Comparison of ENCODE assay signal across 15 cellular contexts in genomic region chr13:43005460-43006236, GRCh38. TPM values are rescaled to one million over a fixed set of nuclear protein-coding genes. Genes with fewer than 3 reads are reported as not detected.
DNase-seq lines count a peak whose midpoint lies in the region; ATAC-seq, FAIRE-seq and TF ChIP-seq lines count a peak whose summit lies in the region.
"Had no signal": no experiment of that assay in that cellular context is flagged by ENCODE, and none has a peak within 500 bp of the region (broad histone marks: within the 10 kb centered on the region; RNA-seq: fewer than 3 reads in every experiment).

No MANE protein-coding gene starts in this region.

- TF ChIP-seq EP300 in esophagus muscularis mucosa (IDR thresholded peaks at IDR 0.05) = no peak

- peak overlapping the region; percentile 48 for H3K9ac ChIP-seq in adipocyte (ENCODE audit: low read length)
- H3K9ac ChIP-seq: BLaER1 treated with 17β-estradiol and CSF1 and Interleukin-3, amounts not matched to agents 10 nM and 100 nM had no signal

- TF ChIP-seq CTCF in GM23338 (conservative IDR thresholded peaks at IDR 0.05; ENCODE audit: low read depth in 2 of 2) (no peak), esophagus muscularis mucosa (IDR thresholded peaks at IDR 0.05) (no peak), pancreas (IDR thresholded peaks at IDR 0.05) (no peak)

- DNase-seq in GM23338 (ENCODE audit: low spot score) (peak; percentile 28), adipocyte (ENCODE audit: low read depth) (peak; percentile 68), esophagus muscularis mucosa (ENCODE audit: extremely low spot score) (no peak), pancreas (no peak), GM19239 (ENCODE audit: insufficient read length, low spot score) (no peak)
- DNase-seq in stimulated activated CD4-positive, alpha-beta T cell treated with anti-CD3 and anti-CD28 coated beads, Interleukin-1b, Interleukin-23, amount 100 ng/mL, for 48 hours = no peak
- DNase-seq: DMS79 treated with DMSO at 0.1 percent for 48 hours; dorsolateral prefrontal cortex; NCI-H510A; OCI-M1; stimulated activated CD4-positive, alpha-beta T cell treated with anti-CD3 and anti-CD28 coated beads, Interleukin-4, amount 100 ng/mL, for 1 hour; T-cell had no signal

- 93% methylated on average over 3 of the region's 3 CpGs for WGBS in esophagus muscularis mucosa
- WGBS in pancreas, 2 donors = 84 to 87% methylated on average over 3 of the region's 3 CpGs

- H3K27me3 ChIP-seq in GM23338 (ENCODE audit: insufficient read depth) (no peaks in the 10 kb centered on the region), adipocyte (replicated peaks; ENCODE audit: control insufficient read depth, insufficient read depth, low read length) (no peaks in the 10 kb centered on the region), esophagus muscularis mucosa (no peaks in the 10 kb centered on the region), pancreas (no peaks in the 10 kb centered on the region)
- H3K27me3 ChIP-seq: BLaER1 treated with 17β-estradiol and CSF1 and Interleukin-3, amounts not matched to agents 10 nM and 100 nM; dorsolateral prefrontal cortex had no signal

- H3F3A ChIP-seq in GM23338 (replicated peaks; ENCODE audit: low read depth) = no peaks in the 10 kb centered on the region

- no peak overlapping the region for H3K27ac ChIP-seq in GM23338 (ENCODE audit: low read depth)
- peak overlapping the region; percentile 31 to 63 (median 61) for H3K27ac ChIP-seq in esophagus muscularis mucosa (replicated peaks in 1 of 4)
- H3K27ac ChIP-seq in pancreas = no peak overlapping the region
- H3K27ac ChIP-seq: BLaER1 treated with 17β-estradiol and CSF1 and Interleukin-3, amounts not matched to agents 10 nM and 100 nM had no signal

- no peaks in the 10 kb centered on the region for H3K79me2 ChIP-seq in GM23338 (replicated peaks; ENCODE audit: insufficient read depth)

- no peaks in the 10 kb centered on the region for H4K20me1 ChIP-seq in GM23338 (replicated peaks; ENCODE audit: insufficient read depth)
- H4K20me1 ChIP-seq: BLaER1 treated with 17β-estradiol and CSF1 and Interleukin-3, amounts not matched to agents 10 nM and 100 nM had no signal

- H3K9me3 ChIP-seq in adipocyte (ENCODE audit: control insufficient read depth, low read length) (no peaks in the 10 kb centered on the region), esophagus muscularis mucosa (no peaks in the 10 kb centered on the region), pancreas (no peaks in the 10 kb centered on the region)

- peaks cover 2% of the 10 kb centered on the region for H3K27me3 Mint-ChIP-seq in GM23338 (ENCODE audit: insufficient read depth, low read depth, poor library complexity)

- H3K36me3 ChIP-seq in GM23338 (ENCODE audit: insufficient read depth) (no peaks in the 10 kb centered on the region), adipocyte (ENCODE audit: control insufficient read depth, insufficient read depth, low read length, severe bottlenecking) (no peaks in the 10 kb centered on the region), esophagus muscularis mucosa (no peaks in the 10 kb centered on the region), pancreas (no peaks in the 10 kb centered on the region)
- H3K36me3 ChIP-seq: BLaER1 treated with 17β-estradiol and CSF1 and Interleukin-3, amounts not matched to agents 10 nM and 100 nM had no signal

- H3K4me3 ChIP-seq in GM23338 = no peak overlapping the region
- H3K4me3 ChIP-seq in adipocyte (ENCODE audit: low read length) = peak overlapping the region; percentile 8
- H3K4me3 ChIP-seq in esophagus muscularis mucosa = no peak overlapping the region
- no peak overlapping the region for H3K4me3 ChIP-seq in pancreas
- H3K4me3 ChIP-seq: BLaER1 treated with 17β-estradiol and CSF1 and Interleukin-3, amounts not matched to agents 10 nM and 100 nM; dorsolateral prefrontal cortex had no signal

- no peak for TF ChIP-seq POLR2A in esophagus muscularis mucosa (IDR thresholded peaks at IDR 0.05; ENCODE audit: low read depth)

- intact Hi-C loops in esophagus muscularis mucosa (cut with DNase I) (no loop called here), pancreas (cut with DNase I) (no loop called here)

- peaks cover 13% of the 10 kb centered on the region; the same call in 2 of the 3 replicates for H3K4me1 Mint-ChIP-seq in GM23338

- H3K36me3 Mint-ChIP-seq in GM23338 (ENCODE audit: low read depth) = no peaks in the 10 kb centered on the region

- H3K4me3 Mint-ChIP-seq in GM23338 = no peak overlapping the region
- H3K4me3 Mint-ChIP-seq: T-cell had no signal

- H3K27ac Mint-ChIP-seq in GM23338 = no peak overlapping the region
- H3K27ac Mint-ChIP-seq: T-cell had no signal

- H3K4me1 ChIP-seq in GM23338 (ENCODE audit: insufficient read depth) (peaks cover 6% of the 10 kb centered on the region; the same call in 1 of the 2 replicates), adipocyte (ENCODE audit: control insufficient read depth, insufficient read depth, low read length) (peaks cover 52% of the 10 kb centered on the region), esophagus muscularis mucosa (peaks cover 8 to 22% (median 21%) of the 10 kb centered on the region in 4 donors), pancreas (peaks cover 0 to 3% (median 0%) of the 10 kb centered on the region in 3 donors)

- no peaks in the 10 kb centered on the region; the same call in 1 of the 2 replicates for H3K9me2 ChIP-seq in GM23338 (ENCODE audit: insufficient read depth)

- no peak overlapping the region for H2AFZ ChIP-seq in GM23338

- ATAC-seq in GM23338 (no peak), pancreas (peak in 3 of 4 donors; percentile 56 to 67 (median 60)), GM21619 (IDR thresholded peaks at IDR 0.05; ENCODE audit: unreplicated experiment) (no peak), HG03469 (IDR thresholded peaks at IDR 0.05; ENCODE audit: unreplicated experiment) (no peak)
- ATAC-seq: T-cell had no signal

- H3K4me2 ChIP-seq in GM23338 = no peak overlapping the region
- H3K4me2 ChIP-seq: BLaER1 treated with 17β-estradiol and CSF1 and Interleukin-3, amounts not matched to agents 10 nM and 100 nM had no signal

- no peak for FAIRE-seq in pancreas (lab: Jason Lieb, UNC)
- FAIRE-seq in GM19239 (lab: Jason Lieb, UNC) = no peak

- no peaks in the 10 kb centered on the region; the same call in 2 of the 3 replicates for H3K9me3 Mint-ChIP-seq in GM23338

TF ChIP-seq in GM23338, 12 proteins besides CTCF, POLR2A, EP300 and RAD21:
- TF ChIP-seq EZH2 (IDR thresholded peaks at IDR 0.05; ENCODE audit: low read depth, unreplicated experiment) (no peak), ZNF331 (CRISPR knock-in tag; IDR thresholded peaks at IDR 0.05; ENCODE audit: low read depth) (no peak), EZH2phosphoT487 (IDR thresholded peaks at IDR 0.05; ENCODE audit: unreplicated experiment) (no peak)

RNA-seq across cellular contexts. Expression of gene EPSTI1, which starts 13.6 kb away (rescaled TPM):
- total RNA-seq in GM23338 (2014; rRNA removed; shearing (Covaris generic)) = 0.10 and 0.16 TPM in 2 replicates
- polyA plus RNA-seq in GM23338 (2016; fragmentation: Nextera tagmentation; extraction: Ambion mirVana) = 0.68 and 0.89 TPM in 2 replicates
- total RNA-seq in esophagus muscularis mucosa = 10 to 100 TPM in 2 of 4 donors, 1 to 10 TPM in 2; 4.6 to 16.3 (median 9.6) TPM
- 1 to 10 TPM in 5 of 6 donors, under 1 TPM in 1; 0.83 to 9.7 (median 2.1) TPM for total RNA-seq in pancreas
- polyA plus RNA-seq in pancreas = 1 to 10 TPM; 1.4 to 3.0 TPM

RNA-seq across cellular contexts. Expression of gene DNAJC15, which starts 17.7 kb away (rescaled TPM):
- total RNA-seq in GM23338 (2014; rRNA removed; shearing (Covaris generic)) = 5.6 and 11.4 TPM in 2 replicates
- 80.4 and 82.5 TPM in 2 replicates for polyA plus RNA-seq in GM23338 (2016; fragmentation: Nextera tagmentation; extraction: Ambion mirVana)
- total RNA-seq in esophagus muscularis mucosa = 10 to 100 TPM; 13.3 to 19.8 (median 13.6) TPM
- 1 to 10 TPM; 5.2 to 9.6 (median 6.8) TPM for total RNA-seq in pancreas
- 10 to 100 TPM in 1 of 2 donors, 1 to 10 TPM in 1; 5.2 to 10.2 TPM for polyA plus RNA-seq in pancreas

Comparison
In these comparisons a context has a peak if more than half of its experiments do, and no peak if none do; other contexts are left out.
1. ATAC-seq: peak in pancreas (3 of 4); none in GM23338 (single experiment), GM21619 (single experiment) and HG03469 (single experiment).
2. DNase-seq: peak in GM23338 (single experiment) and adipocyte (single experiment); none in esophagus muscularis mucosa (single experiment), pancreas (0 of 6), GM19239 (single experiment) and stimulated activated CD4-positive, alpha-beta T cell treated with anti-CD3 and anti-CD28 coated beads, Interleukin-1b, Interleukin-23, amount 100 ng/mL, for 48 hours (single experiment).
3. H3K27ac ChIP-seq: peak in esophagus muscularis mucosa (4 of 4); none in GM23338 (single experiment) and pancreas (0 of 4).